ENCODE assay signal across 15 cellular contexts in genomic region chr2:181128199-181128598, GRCh38.
A peak's percentile ranks its signal among the peaks of the same experiment; 100 is the strongest.
DNase-seq lines count a peak whose midpoint lies in the region; ATAC-seq and TF ChIP-seq lines count a peak whose summit lies in the region.
"Had no signal": no experiment of that assay in that cellular context is flagged by ENCODE, and none has a peak within 500 bp of the region (broad histone marks: within the 10 kb centered on the region; RNA-seq: fewer than 3 reads in every experiment).

No MANE protein-coding gene starts in this region.

- H3K27me3 ChIP-seq in esophagus squamous epithelium: no peaks in the 10 kb centered on the region

- intact Hi-C loops in Right ventricle myocardium superior (cut with DNase I): no loop called here
- intact Hi-C loops in esophagus squamous epithelium (cut with DNase I): no loop called here

- TF ChIP-seq CTCF in esophagus squamous epithelium (IDR thresholded peaks at IDR 0.05): no peak

- peak overlapping the region; percentile 97 for H3K27ac Mint-ChIP-seq in activated naive CD8-positive, alpha-beta T cell
- H3K27ac Mint-ChIP-seq: nephron had no signal

- H3K36me3 Mint-ChIP-seq in activated naive CD8-positive, alpha-beta T cell: peaks cover 15% of the 10 kb centered on the region

- peak; percentile 78 for ATAC-seq in GM18861 (IDR thresholded peaks at IDR 0.05; ENCODE audit: unreplicated experiment)
- peak; percentile 56 for ATAC-seq in GM21423 (IDR thresholded peaks at IDR 0.05; ENCODE audit: unreplicated experiment)
- ATAC-seq in HG03103 (IDR thresholded peaks at IDR 0.05; ENCODE audit: low read depth, unreplicated experiment): peak; percentile 63
- ATAC-seq in Right ventricle myocardium superior (ENCODE audit: poor library complexity): no peak

- no peaks in the 10 kb centered on the region for H3K9me3 ChIP-seq in esophagus squamous epithelium

- no peak overlapping the region for H3K4me3 ChIP-seq in esophagus squamous epithelium
- H3K4me3 ChIP-seq: coronary artery had no signal

- H3K36me3 ChIP-seq in esophagus squamous epithelium: no peaks in the 10 kb centered on the region

- H3K27ac ChIP-seq in esophagus squamous epithelium: no peak overlapping the region
- H3K27ac ChIP-seq: coronary artery had no signal

- no peak for DNase-seq in Right ventricle myocardium superior
- no peak for DNase-seq in esophagus squamous epithelium (lab: John Stamatoyannopoulos, UW)
- no peak for DNase-seq in NCI-H1694 (lab: John Stamatoyannopoulos, UW)
- DNase-seq in stimulated activated naive CD4-positive, alpha-beta T cell (lab: John Stamatoyannopoulos, UW): no peak
- DNase-seq: EL, hypothalamus, NCI-H187 treated with DMSO at 0.1 percent for 48 hours, SIG-M5, trophoblast cell had no signal

- no peaks in the 10 kb centered on the region for H3K27me3 Mint-ChIP-seq in activated naive CD8-positive, alpha-beta T cell

- peak overlapping the region; percentile 35 for H3K4me3 Mint-ChIP-seq in activated naive CD8-positive, alpha-beta T cell
- H3K4me3 Mint-ChIP-seq: nephron had no signal

- peaks cover 5% of the 10 kb centered on the region for H3K9me3 Mint-ChIP-seq in activated naive CD8-positive, alpha-beta T cell (ENCODE audit: low read depth)

- H3K4me1 ChIP-seq in esophagus squamous epithelium: no peaks in the 10 kb centered on the region

- no peak for TF ChIP-seq POLR2A in esophagus squamous epithelium (IDR thresholded peaks at IDR 0.05)

- H3K4me1 Mint-ChIP-seq in activated naive CD8-positive, alpha-beta T cell (ENCODE audit: low read depth): peaks cover 77% of the 10 kb centered on the region
